In genomic region chr6:33191383-33192104, GRCh38 we compare ENCODE assay signal across 9 cellular contexts. TPM values are rescaled to one million over a fixed set of nuclear protein-coding genes. Genes with fewer than 3 reads are reported as not detected.
DNase-seq lines count a peak whose midpoint lies in the region; ATAC-seq, FAIRE-seq and TF ChIP-seq lines count a peak whose summit lies in the region.
"Had no signal": no experiment of that assay in that cellular context is flagged by ENCODE, and none has a peak within 500 bp of the region (broad histone marks: within the 10 kb centered on the region; RNA-seq: fewer than 3 reads in every experiment).

No MANE protein-coding gene starts in this region.

- H2AK5ac ChIP-seq in IMR-90 (ENCODE audit: low read depth, low read length): no peak overlapping the region
- 0 out of 2 replicates have a peak overlapping the region, but pooled peaks have one; percentile 13 for H2AK5ac ChIP-seq in H1 (ENCODE audit: low read depth, low read length)

- H4K8ac ChIP-seq in IMR-90 (ENCODE audit: low read depth in 2 of 2, low read length in 2 of 2) (no peak overlapping the region), H1 (ENCODE audit: extremely low read depth, insufficient read depth, low read length) (no peak overlapping the region)

- FAIRE-seq in H1 (lab: Jason Lieb, UNC) (no peak), pancreas (lab: Jason Lieb, UNC) (no peak)

- H3K9me1 ChIP-seq in IMR-90 (ENCODE audit: insufficient read depth, low read length): peaks cover 4% of the 10 kb centered on the region

- no peak for TF ChIP-seq CTCF in IMR-90 (conservative IDR thresholded peaks at IDR 0.05; ENCODE audit: low read depth, low read length)
- no peak for TF ChIP-seq CTCF in H1 (IDR thresholded peaks at IDR 0.05; ENCODE audit: control extremely low read depth in 1 of 3, insufficient read depth in 1 of 3, low read depth in 1 of 3, low read length in 3 of 3)
- TF ChIP-seq CTCF in pancreas (IDR thresholded peaks at IDR 0.05): no peak

- H3K36me3 ChIP-seq in IMR-90 (ENCODE audit: control insufficient read depth, insufficient read depth, low read length) (peaks cover 23% of the 10 kb centered on the region), H1 (ENCODE audit: control insufficient read depth in 2 of 4, insufficient read depth in 4 of 4, low read length in 3 of 4) (peaks cover 0 to 13% (median 6%) of the 10 kb centered on the region in 4 experiments; a peak in 4 of 8 replicates), pancreas (peaks cover 0 to 22% (median 15%) of the 10 kb centered on the region in 3 donors)

- H2BK15ac ChIP-seq in IMR-90 (ENCODE audit: low read depth, low read length): no peak overlapping the region
- no peak overlapping the region for H2BK15ac ChIP-seq in H1 (ENCODE audit: low read length)

- H4K5ac ChIP-seq in IMR-90 (ENCODE audit: low read depth, low read length): no peak overlapping the region
- H4K5ac ChIP-seq in H1 (ENCODE audit: insufficient read length, low read depth, low read length): no peak overlapping the region

- in situ Hi-C loops in IMR-90 (cut with MboI; ENCODE audit: low sequenced_read_pairs): no loop called here

- dilution Hi-C loops in IMR-90 (cut with HindIII; ENCODE audit: low sequenced_read_pairs, unreplicated experiment): no loop called here

- H3K56ac ChIP-seq in IMR-90 (ENCODE audit: extremely low read depth, insufficient read depth, low read length): no peak overlapping the region
- no peak overlapping the region for H3K56ac ChIP-seq in H1 (replicated peaks; ENCODE audit: insufficient read length, low read depth, low read length)

- 55% methylated on average over 4 of the region's 8 CpGs; no CpG with 5 or more reads in 1 of the 2 experiments for WGBS in IMR-90 (ENCODE audit: extremely low coverage in 2 of 2, insufficient read length in 1 of 2), 2 experiments
- 62% methylated on average over 8 of the region's 8 CpGs; no CpG with 5 or more reads in 1 of the 2 experiments for WGBS in H1 (ENCODE audit: extremely low coverage in 1 of 2, insufficient coverage in 1 of 2, insufficient read length in 1 of 2, insufficient replicate concordance in 2 of 2, low coverage in 1 of 2, low lambda C conversion rate in 2 of 2, missing lambda C conversion rate in 1 of 2), 2 experiments
- 25 to 31% methylated on average over 8 of the region's 8 CpGs for WGBS in pancreas, 2 donors

- H3K9ac ChIP-seq in IMR-90 (ENCODE audit: low read depth, low read length): no peak overlapping the region
- no peak overlapping the region for H3K9ac ChIP-seq in H1 (replicated peaks in 1 of 4; ENCODE audit: extremely low read depth in 1 of 4, low read depth in 3 of 4, low read length in 3 of 4)

- DNase-seq in IMR-90: no peak
- DNase-seq in H1 (ENCODE audit: low read depth in 1 of 2, low spot score in 2 of 2): no peak
- peak in 4 of 6 donors; percentile 58 to 82 (median 72) for DNase-seq in pancreas
- DNase-seq in dedifferentiated amniotic fluid mesenchymal stem cell (ENCODE audit: extremely low spot score): no peak
- DNase-seq: HFFc6, NCI-H510A had no signal

- H3K9me3 ChIP-seq in IMR-90 (ENCODE audit: control insufficient read depth, insufficient read depth, low read length): no peaks in the 10 kb centered on the region
- H3K9me3 ChIP-seq in H1 (ENCODE audit: insufficient read depth in 2 of 2, low read depth in 1 of 2, low read length in 1 of 2): no peaks in the 10 kb centered on the region
- no peaks in the 10 kb centered on the region for H3K9me3 ChIP-seq in pancreas

- H3K23ac ChIP-seq in IMR-90 (ENCODE audit: low read depth, low read length): no peak overlapping the region
- no peak overlapping the region for H3K23ac ChIP-seq in H1 (ENCODE audit: insufficient read length)

- no peak for TF ChIP-seq EP300 in H1 (IDR thresholded peaks at IDR 0.05; ENCODE audit: borderline replicate concordance in 1 of 2, low read depth in 2 of 2, low read length in 2 of 2)

- H3K27ac ChIP-seq in IMR-90 (ENCODE audit: insufficient read depth, low read length): no peak overlapping the region
- H3K27ac ChIP-seq in H1 (ENCODE audit: low read depth, low read length): no peak overlapping the region
- no peak overlapping the region for H3K27ac ChIP-seq in pancreas
- H3K27ac ChIP-seq: VCaP had no signal

- H3K4me2 ChIP-seq in IMR-90 (ENCODE audit: low read depth, low read length) (no peak overlapping the region), H1 (ENCODE audit: insufficient read depth in 1 of 2, low read depth in 2 of 2, low read length in 2 of 2) (peak overlapping the region; percentile 78 to 96)

- no peak overlapping the region for H3K4ac ChIP-seq in IMR-90 (ENCODE audit: low read depth, low read length)
- no peak overlapping the region for H3K4ac ChIP-seq in H1 (replicated peaks; ENCODE audit: insufficient read length, low read depth, low read length)

- no peaks in the 10 kb centered on the region for H3K79me2 ChIP-seq in H1 (ENCODE audit: control insufficient read depth in 1 of 2, insufficient read depth in 2 of 2, low read length in 2 of 2)

- TF ChIP-seq POLR2A in IMR-90 (IDR thresholded peaks at IDR 0.05; ENCODE audit: low read depth, low read length) (no peak), H1 (IDR thresholded peaks at IDR 0.05; ENCODE audit: control extremely low read depth in 1 of 2, low read depth in 2 of 2, low read length in 2 of 2) (no peak)

- H3K4me3 ChIP-seq in IMR-90 (ENCODE audit: insufficient read depth, low read depth, low read length): no peak overlapping the region
- H3K4me3 ChIP-seq in H1 (ENCODE audit: extremely low read depth in 1 of 4, insufficient read depth in 2 of 4, low read depth in 3 of 4, low read length in 4 of 4): peak overlapping the region; percentile 72 to 79 (median 77); a peak in 6 of 8 replicates
- H3K4me3 ChIP-seq in pancreas: no peak overlapping the region

- CTCF ChIA-PET in IMR-90 (lab: Yijun Ruan, JAX) (no interaction called here), H1 (lab: Charles Lee; ENCODE audit: partially characterized antibody) (interaction anchor here (0.6 to 1.5 kb wide), 5 partner anchors 18 to 192 kb away, joined by 3 to 4 read pairs (median 3); no protein-coding TSS in a partner anchor)

- intact Hi-C loops in IMR-90 (cut with micrococcal nuclease): no loop called here
- intact Hi-C loops in pancreas (cut with DNase I): no loop called here

- peaks cover 6% of the 10 kb centered on the region; the same call in 1 of the 2 replicates for H4K20me1 ChIP-seq in IMR-90 (ENCODE audit: insufficient read depth, low read length)
- H4K20me1 ChIP-seq in H1 (replicated peaks in 1 of 2; ENCODE audit: control insufficient read depth in 1 of 2, insufficient read depth in 2 of 2, low read length in 2 of 2): peaks cover 0 to 5% of the 10 kb centered on the region in 2 experiments

- H2BK12ac ChIP-seq in H1 (ENCODE audit: low read depth, low read length): peak overlapping the region; percentile 23; the same call in 1 of the 2 replicates

- H3K14ac ChIP-seq in IMR-90 (replicated peaks; ENCODE audit: low read depth, low read length): no peak overlapping the region
- H3K14ac ChIP-seq in H1 (ENCODE audit: insufficient read length): no peak overlapping the region

- BruUV-seq in IMR-90 (replicated peaks; lab: Mats Ljungman, UMichigan): no TSS peak

- peaks cover 2 to 16% of the 10 kb centered on the region in 2 experiments; a peak in 1 of 4 replicates for H3K79me1 ChIP-seq in IMR-90 (ENCODE audit: low read depth in 1 of 2, low read length in 2 of 2)
- no peaks in the 10 kb centered on the region for H3K79me1 ChIP-seq in H1 (ENCODE audit: low read depth, low read length)

- H4K91ac ChIP-seq in IMR-90 (ENCODE audit: insufficient read depth, low read depth, low read length): no peak overlapping the region
- no peak overlapping the region for H4K91ac ChIP-seq in H1 (replicated peaks; ENCODE audit: insufficient read length, low read length)

- peak overlapping the region; percentile 21 for H2AFZ ChIP-seq in IMR-90 (replicated peaks; ENCODE audit: low read length, poor library complexity)
- no peak overlapping the region for H2AFZ ChIP-seq in H1 (ENCODE audit: low read length)

- peaks cover 2% of the 10 kb centered on the region; the same call in 1 of the 2 replicates for H3K4me1 ChIP-seq in IMR-90 (ENCODE audit: control insufficient read depth, insufficient read depth, low read length)
- H3K4me1 ChIP-seq in H1 (replicated peaks in 1 of 4; ENCODE audit: control insufficient read depth in 3 of 4, insufficient read depth in 4 of 4, low read length in 3 of 4): peaks cover 0 to 8% (median 7%) of the 10 kb centered on the region in 4 experiments; a peak in 6 of 7 replicates
- H3K4me1 ChIP-seq in pancreas: peaks cover 9 to 12% (median 11%) of the 10 kb centered on the region in 3 donors

- ATAC-seq in IMR-90 (ENCODE audit: low read depth) (no peak), pancreas (peak; percentile 32 to 70 (median 48)), HG02763 (IDR thresholded peaks at IDR 0.05; ENCODE audit: unreplicated experiment) (no peak), HG03432 (IDR thresholded peaks at IDR 0.05; ENCODE audit: unreplicated experiment) (no peak)

- H2AK9ac ChIP-seq in IMR-90 (replicated peaks; ENCODE audit: low read depth, low read length, poor library complexity): no peak overlapping the region

- POLR2A ChIA-PET in IMR-90 (lab: Charles Lee; ENCODE audit: unreplicated experiment) (no interaction called here), H1 (lab: Charles Lee; ENCODE audit: partially characterized antibody) (interaction anchor here (0.7 to 1.8 kb wide), 3 partner anchors 28 to 220 kb away, joined by 3 to 4 read pairs (median 3); no protein-coding TSS in a partner anchor)

- no peak overlapping the region for H2BK5ac ChIP-seq in IMR-90 (ENCODE audit: low read depth, low read length, poor library complexity, severe bottlenecking)
- H2BK5ac ChIP-seq in H1 (ENCODE audit: low read depth, low read length): no peak overlapping the region

- H3K27me3 ChIP-seq in IMR-90 (ENCODE audit: control insufficient read depth, insufficient read depth, low read length) (peaks cover 46% of the 10 kb centered on the region), H1 (replicated peaks in 1 of 4; ENCODE audit: control insufficient read depth in 3 of 4, extremely low read depth in 1 of 4, insufficient read depth in 3 of 4, low read length in 3 of 4) (peaks cover 0 to 17% (median 15%) of the 10 kb centered on the region in 4 experiments; a peak in 6 of 7 replicates), pancreas (no peaks in the 10 kb centered on the region)

- TF ChIP-seq RAD21 in IMR-90 (IDR thresholded peaks at IDR 0.05; ENCODE audit: low read length): no peak
- no peak for TF ChIP-seq RAD21 in H1 (IDR thresholded peaks at IDR 0.05 in 1 of 2, conservative IDR thresholded peaks at IDR 0.05 in 1 of 2; ENCODE audit: low read depth in 2 of 2, low read length in 2 of 2)

- no peak overlapping the region for H2BK20ac ChIP-seq in IMR-90 (ENCODE audit: low read depth, low read length)
- no peak overlapping the region for H2BK20ac ChIP-seq in H1 (ENCODE audit: low read length)

- H3K18ac ChIP-seq in IMR-90 (ENCODE audit: low read depth, low read length) (no peak overlapping the region), H1 (ENCODE audit: extremely low read depth, low read length) (no peak overlapping the region)

- no peak overlapping the region for H2BK120ac ChIP-seq in IMR-90 (ENCODE audit: low read depth, low read length)
- no peak overlapping the region for H2BK120ac ChIP-seq in H1 (replicated peaks; ENCODE audit: low read depth, low read length)

- peaks cover 11% of the 10 kb centered on the region for H3K23me2 ChIP-seq in H1 (ENCODE audit: low read depth, low read length)

RNA-seq across cellular contexts. Expression of gene COL11A2, which starts 0.7 kb away (rescaled TPM):
- total RNA-seq in IMR-90 (2012; rRNA removed): under 0.01 TPM in 2 replicates
- 0.38 and 0.52 TPM in 2 replicates for polyA plus RNA-seq in IMR-90 (2012; rRNA removed)
- 0.12 and 0.30 TPM in 2 replicates for polyA plus RNA-seq in IMR-90 (2012; cell fraction: cytosol; rRNA removed)
- 5.5 and 8.0 TPM in 2 replicates for polyA plus RNA-seq in IMR-90 (2012; cell fraction: nucleus; rRNA removed; ENCODE audit: low replicate concordance)
- 2.8 and 3.5 TPM in 2 replicates for total RNA-seq in H1 (2021; fragmentation: NEBNext Ultra II Directional; extraction: Animal tissue kit (Norgen Biotek cat#: 25700))
- polyA plus RNA-seq in H1 (2011; rRNA removed): 3.8 and 4.7 TPM in 2 replicates
- polyA plus RNA-seq in H1 (2011; cell fraction: cytosol; rRNA removed): 3.6 TPM
- 35.4 TPM for polyA plus RNA-seq in H1 (2011; cell fraction: nucleus; rRNA removed)
- 3.6 to 5.4 TPM (median 4.7 TPM) in 4 replicates for polyA plus RNA-seq in H1 (2012, experiment 1 of 2)
- 2.6 TPM for polyA plus RNA-seq in H1 (2012, experiment 2 of 2)
- 3.4 TPM for polyA plus RNA-seq in H1 (2013, experiment 1 of 2)
- polyA plus RNA-seq in H1 (2013, experiment 2 of 2): 3.2 TPM
- 1.8 and 2.2 TPM in 2 replicates for polyA minus RNA-seq in H1 (2011; rRNA and poly(A)+ RNA removed)
- 0.59 TPM for polyA minus RNA-seq in H1 (2011; cell fraction: cytosol; rRNA and poly(A)+ RNA removed)
- 3.3 TPM for polyA minus RNA-seq in H1 (2011; cell fraction: nucleus; rRNA and poly(A)+ RNA removed)
- total RNA-seq in pancreas: under 1 TPM; 0.15 to 0.75 (median 0.36) TPM
- 1 to 10 TPM; 2.9 to 3.1 TPM for polyA plus RNA-seq in pancreas

RNA-seq across cellular contexts. Expression of gene RXRB, which starts 8.9 kb away (rescaled TPM):
- 16.7 and 18.6 TPM in 2 replicates for total RNA-seq in IMR-90 (2012; rRNA removed)
- polyA plus RNA-seq in IMR-90 (2012; rRNA removed): 46.9 and 53.7 TPM in 2 replicates
- 29.7 and 30.4 TPM in 2 replicates for polyA plus RNA-seq in IMR-90 (2012; cell fraction: cytosol; rRNA removed)
- 257 and 289 TPM in 2 replicates for polyA plus RNA-seq in IMR-90 (2012; cell fraction: nucleus; rRNA removed; ENCODE audit: low replicate concordance)
- 17.8 and 18.1 TPM in 2 replicates for total RNA-seq in H1 (2021; fragmentation: NEBNext Ultra II Directional; extraction: Animal tissue kit (Norgen Biotek cat#: 25700))
- 13.0 and 13.9 TPM in 2 replicates for polyA plus RNA-seq in H1 (2011; rRNA removed)
- polyA plus RNA-seq in H1 (2011; cell fraction: cytosol; rRNA removed): 16.9 TPM
- polyA plus RNA-seq in H1 (2011; cell fraction: nucleus; rRNA removed): 66.2 TPM
- polyA plus RNA-seq in H1 (2012, experiment 1 of 2): 19.8 to 22.9 TPM (median 20.3 TPM) in 4 replicates
- 16.5 TPM for polyA plus RNA-seq in H1 (2012, experiment 2 of 2)
- polyA plus RNA-seq in H1 (2013, experiment 1 of 2): 10.0 TPM
- 8.4 TPM for polyA plus RNA-seq in H1 (2013, experiment 2 of 2)
- 21.1 and 23.4 TPM in 2 replicates for polyA minus RNA-seq in H1 (2011; rRNA and poly(A)+ RNA removed)
- 12.0 TPM for polyA minus RNA-seq in H1 (2011; cell fraction: cytosol; rRNA and poly(A)+ RNA removed)
- polyA minus RNA-seq in H1 (2011; cell fraction: nucleus; rRNA and poly(A)+ RNA removed): 18.4 TPM
- total RNA-seq in pancreas: 10 to 100 TPM; 20.1 to 30.9 (median 21.9) TPM
- polyA plus RNA-seq in pancreas: 10 to 100 TPM; 48.8 to 68.3 TPM

RNA-seq across cellular contexts. Expression of gene SLC39A7, which starts 9.1 kb away (rescaled TPM):
- total RNA-seq in IMR-90 (2012; rRNA removed) (134 and 135 TPM in 2 replicates), pancreas (10 to 100 TPM; 41.6 to 87.5 (median 64.5) TPM)
- polyA plus RNA-seq in IMR-90 (2012; rRNA removed) (196 and 208 TPM in 2 replicates), H1 (2011; rRNA removed) (63.3 and 70.2 TPM in 2 replicates), pancreas (100 to 1,000 TPM in 1 of 2 donors, 10 to 100 TPM in 1; 53.9 to 111 TPM)
- polyA plus RNA-seq in IMR-90 (2012; cell fraction: cytosol; rRNA removed): 141 and 149 TPM in 2 replicates
- polyA plus RNA-seq in IMR-90 (2012; cell fraction: nucleus; rRNA removed; ENCODE audit: low replicate concordance): 129 and 163 TPM in 2 replicates
- 120 and 123 TPM in 2 replicates for total RNA-seq in H1 (2021; fragmentation: NEBNext Ultra II Directional; extraction: Animal tissue kit (Norgen Biotek cat#: 25700))
- 82.9 TPM for polyA plus RNA-seq in H1 (2011; cell fraction: cytosol; rRNA removed)
- polyA plus RNA-seq in H1 (2011; cell fraction: nucleus; rRNA removed): 75.8 TPM
- 144 to 176 TPM (median 153 TPM) in 4 replicates for polyA plus RNA-seq in H1 (2012, experiment 1 of 2)
- 57.8 TPM for polyA plus RNA-seq in H1 (2012, experiment 2 of 2)
- 66.7 TPM for polyA plus RNA-seq in H1 (2013, experiment 1 of 2)
- polyA plus RNA-seq in H1 (2013, experiment 2 of 2): 81.1 TPM
- polyA minus RNA-seq in H1 (2011; rRNA and poly(A)+ RNA removed): 86.6 and 90.3 TPM in 2 replicates
- polyA minus RNA-seq in H1 (2011; cell fraction: cytosol; rRNA and poly(A)+ RNA removed): 34.1 TPM
- polyA minus RNA-seq in H1 (2011; cell fraction: nucleus; rRNA and poly(A)+ RNA removed): 29.8 TPM

RNA-seq across cellular contexts. Expression of gene HSD17B8, which starts 12.9 kb away (rescaled TPM):
- 1.6 and 1.9 TPM in 2 replicates for total RNA-seq in IMR-90 (2012; rRNA removed)
- polyA plus RNA-seq in IMR-90 (2012; rRNA removed): 3.4 and 4.3 TPM in 2 replicates
- 2.8 and 6.2 TPM in 2 replicates for polyA plus RNA-seq in IMR-90 (2012; cell fraction: cytosol; rRNA removed)
- 6.7 and 11.7 TPM in 2 replicates for polyA plus RNA-seq in IMR-90 (2012; cell fraction: nucleus; rRNA removed; ENCODE audit: low replicate concordance)
- 3.3 and 3.6 TPM in 2 replicates for total RNA-seq in H1 (2021; fragmentation: NEBNext Ultra II Directional; extraction: Animal tissue kit (Norgen Biotek cat#: 25700))
- polyA plus RNA-seq in H1 (2011; rRNA removed): 17.1 and 22.0 TPM in 2 replicates
- 19.1 TPM for polyA plus RNA-seq in H1 (2011; cell fraction: cytosol; rRNA removed)
- 14.9 TPM for polyA plus RNA-seq in H1 (2011; cell fraction: nucleus; rRNA removed)
- 5.5 to 9.2 TPM (median 7.1 TPM) in 4 replicates for polyA plus RNA-seq in H1 (2012, experiment 1 of 2)
- 10.3 TPM for polyA plus RNA-seq in H1 (2012, experiment 2 of 2)
- 4.2 TPM for polyA plus RNA-seq in H1 (2013, experiment 1 of 2)
- 4.5 TPM for polyA plus RNA-seq in H1 (2013, experiment 2 of 2)
- 4.1 and 4.2 TPM in 2 replicates for polyA minus RNA-seq in H1 (2011; rRNA and poly(A)+ RNA removed)
- polyA minus RNA-seq in H1 (2011; cell fraction: cytosol; rRNA and poly(A)+ RNA removed): 4.0 TPM
- 4.2 TPM for polyA minus RNA-seq in H1 (2011; cell fraction: nucleus; rRNA and poly(A)+ RNA removed)
- 10 to 100 TPM; 20.9 to 47.3 (median 31.4) TPM for total RNA-seq in pancreas
- 10 to 100 TPM; 36.2 to 47.4 TPM for polyA plus RNA-seq in pancreas

RNA-seq across cellular contexts. Expression of gene RING1, which starts 16.8 kb away (rescaled TPM):
- total RNA-seq in IMR-90 (2012; rRNA removed) (14.9 and 16.4 TPM in 2 replicates), pancreas (10 to 100 TPM; 15.0 to 28.0 (median 20.1) TPM)
- polyA plus RNA-seq in IMR-90 (2012; rRNA removed) (38.2 and 40.8 TPM in 2 replicates), H1 (2011; rRNA removed) (16.4 and 26.0 TPM in 2 replicates), pancreas (10 to 100 TPM; 47.4 to 57.6 TPM)
- 41.2 and 49.4 TPM in 2 replicates for polyA plus RNA-seq in IMR-90 (2012; cell fraction: cytosol; rRNA removed)
- 110 and 131 TPM in 2 replicates for polyA plus RNA-seq in IMR-90 (2012; cell fraction: nucleus; rRNA removed; ENCODE audit: low replicate concordance)
- total RNA-seq in H1 (2021; fragmentation: NEBNext Ultra II Directional; extraction: Animal tissue kit (Norgen Biotek cat#: 25700)): 26.0 and 27.4 TPM in 2 replicates
- 21.6 TPM for polyA plus RNA-seq in H1 (2011; cell fraction: cytosol; rRNA removed)
- 47.7 TPM for polyA plus RNA-seq in H1 (2011; cell fraction: nucleus; rRNA removed)
- 28.0 to 35.2 TPM (median 32.1 TPM) in 4 replicates for polyA plus RNA-seq in H1 (2012, experiment 1 of 2)
- polyA plus RNA-seq in H1 (2012, experiment 2 of 2): 17.7 TPM
- polyA plus RNA-seq in H1 (2013, experiment 1 of 2): 20.9 TPM
- polyA plus RNA-seq in H1 (2013, experiment 2 of 2): 20.0 TPM
- 12.0 and 14.3 TPM in 2 replicates for polyA minus RNA-seq in H1 (2011; rRNA and poly(A)+ RNA removed)
- polyA minus RNA-seq in H1 (2011; cell fraction: cytosol; rRNA and poly(A)+ RNA removed): 9.2 TPM
- 6.3 TPM for polyA minus RNA-seq in H1 (2011; cell fraction: nucleus; rRNA and poly(A)+ RNA removed)

Comparison
In these comparisons a context has a peak if more than half of its experiments do, and no peak if none do; other contexts are left out.
1. ATAC-seq: peak in pancreas (4 of 4); none in IMR-90 (single experiment), HG02763 (single experiment) and HG03432 (single experiment).
2. DNase-seq: peak in pancreas (4 of 6); none in IMR-90 (single experiment), H1 (0 of 2) and dedifferentiated amniotic fluid mesenchymal stem cell (single experiment).
3. H3K4me3 ChIP-seq: peak in H1 (4 of 4); none in IMR-90 (single experiment) and pancreas (0 of 4).